Comparison of ENCODE assay signal across 16 cellular contexts in the genomic region with DNA sequence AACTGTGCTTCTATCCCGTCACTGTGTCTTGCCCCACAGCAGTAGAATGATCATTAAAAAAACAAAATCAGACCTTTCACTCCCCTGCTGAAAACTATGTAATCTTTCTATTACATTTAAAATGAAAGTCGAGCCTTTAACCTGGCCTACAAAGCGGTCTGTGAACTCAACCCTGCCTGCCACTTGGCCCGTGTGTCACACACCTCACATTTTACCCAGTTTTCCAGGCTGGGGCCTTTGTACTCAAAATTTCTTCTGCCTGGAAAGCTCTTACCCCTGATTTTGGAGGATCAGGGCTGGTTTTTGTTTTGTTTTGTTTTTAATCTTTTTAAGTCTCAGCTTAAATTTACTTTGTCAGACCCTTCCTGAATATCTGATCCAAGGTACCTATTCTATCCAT.
DNase-seq lines count a peak whose midpoint lies in the region; ATAC-seq, FAIRE-seq and TF ChIP-seq lines count a peak whose summit lies in the region.
"Had no signal": no experiment of that assay in that cellular context is flagged by ENCODE, and none has a peak within 500 bp of the region (broad histone marks: within the 10 kb centered on the region; RNA-seq: fewer than 3 reads in every experiment).

No MANE protein-coding gene starts in this region.

- intact Hi-C loops in HepG2 (cut with micrococcal nuclease; ENCODE audit: unreplicated experiment): no loop called here
- intact Hi-C loops in psoas muscle (cut with DNase I): loop anchor here in 1 of 2 donors (10.0 kb wide), 1 partner anchor 54 kb away; no protein-coding TSS in a partner anchor

- no peak for FAIRE-seq in HepG2 (lab: Jason Lieb, UNC)

- no peak for TF ChIP-seq EP300 in HepG2 (IDR thresholded peaks at IDR 0.05; ENCODE audit: low read depth in 2 of 2, low read length in 2 of 2)
- no peak for TF ChIP-seq EP300 in HepG2 (CRISPR knock-in tag; IDR thresholded peaks at IDR 0.05; ENCODE audit: borderline replicate concordance)
- no peak for TF ChIP-seq EP300 in SK-N-SH (IDR thresholded peaks at IDR 0.05; ENCODE audit: borderline replicate concordance in 1 of 2, low read depth in 1 of 2, low read length in 1 of 2)

- no peak for TF ChIP-seq POLR2A in HepG2 (IDR thresholded peaks at IDR 0.05; ENCODE audit: insufficient read depth in 1 of 2, low read depth in 2 of 2, low read length in 2 of 2)

- H3K9me3 ChIP-seq in liver (ENCODE audit: control insufficient read depth in 4 of 4, low read length in 3 of 4): no peaks in the 10 kb centered on the region
- H3K9me3 ChIP-seq in HepG2 (ENCODE audit: low read length): no peaks in the 10 kb centered on the region
- H3K9me3 ChIP-seq in psoas muscle: no peaks in the 10 kb centered on the region
- no peaks in the 10 kb centered on the region for H3K9me3 ChIP-seq in SK-N-SH
- H3K9me3 ChIP-seq: BLaER1 had no signal

- TF ChIP-seq RAD21 in liver (IDR thresholded peaks at IDR 0.05) (peak; percentile 14 to 18), HepG2 (CRISPR knock-in tag; IDR thresholded peaks at IDR 0.05) (no peak), SK-N-SH (IDR thresholded peaks at IDR 0.05; ENCODE audit: low read length) (no peak)

- H3K27ac ChIP-seq in liver (ENCODE audit: low read depth in 1 of 2, low read length in 2 of 2) (peak overlapping the region; percentile 59 to 60), HepG2 (ENCODE audit: extremely low read length, insufficient read depth, low read length) (no peak overlapping the region), coronary artery (peak overlapping the region; percentile 12 to 47), psoas muscle (peak overlapping the region; percentile 3), SK-N-SH (ENCODE audit: low read depth in 2 of 2, low read length in 1 of 2) (no peak overlapping the region)
- H3K27ac ChIP-seq: BLaER1 had no signal

- WGBS in liver: 43% methylated on average over 4 of the region's 4 CpGs
- 92% methylated on average over 4 of the region's 4 CpGs for WGBS in HepG2 (ENCODE audit: low lambda C conversion rate)
- 68 to 90% (median 76%) methylated on average over 4 of the region's 4 CpGs for WGBS in psoas muscle, 3 donors
- 97% methylated on average over 4 of the region's 4 CpGs for WGBS in SK-N-SH (ENCODE audit: low lambda C conversion rate)

- H3K4me3 ChIP-seq in liver (ENCODE audit: low read depth in 1 of 3, low read length in 3 of 3): no peak overlapping the region
- no peak overlapping the region for H3K4me3 ChIP-seq in HepG2 (replicated peaks in 1 of 3; ENCODE audit: insufficient read depth in 1 of 3, low read depth in 2 of 3, low read length in 3 of 3)
- no peak overlapping the region for H3K4me3 ChIP-seq in coronary artery
- H3K4me3 ChIP-seq in psoas muscle: no peak overlapping the region
- no peak overlapping the region for H3K4me3 ChIP-seq in SK-N-SH (ENCODE audit: low read depth in 2 of 2, low read length in 1 of 2)
- H3K4me3 ChIP-seq: BLaER1 had no signal

- H3K36me3 ChIP-seq in liver (ENCODE audit: control insufficient read depth in 4 of 4, insufficient read depth in 3 of 4, low read depth in 1 of 4, low read length in 3 of 4) (peaks cover 0 to 4% (median 0%) of the 10 kb centered on the region in 4 donors), HepG2 (replicated peaks in 1 of 2; ENCODE audit: control insufficient read depth in 1 of 2, insufficient read depth in 2 of 2, low read length in 2 of 2) (peaks cover 4 to 12% of the 10 kb centered on the region in 2 experiments), psoas muscle (ENCODE audit: insufficient read depth in 1 of 2, low read depth in 1 of 2) (no peaks in the 10 kb centered on the region), SK-N-SH (replicated peaks in 1 of 2; ENCODE audit: control insufficient read depth in 1 of 2, insufficient read depth in 2 of 2, low read length in 1 of 2) (peaks cover 16 to 50% of the 10 kb centered on the region in 2 experiments)

- DNase-seq in HepG2 (ENCODE audit: low spot score): no peak
- no peak for DNase-seq in coronary artery (ENCODE audit: low spot score)
- no peak for DNase-seq in psoas muscle
- DNase-seq in SK-N-SH: no peak
- no peak for DNase-seq in GF-D8 (lab: John Stamatoyannopoulos, UW)
- DNase-seq in cortex of kidney (lab: John Stamatoyannopoulos, UW): no peak
- DNase-seq: CD8-positive, alpha-beta memory T cell; DMS79 treated with DMSO at 0.1 percent for 48 hours; GOT3; NCI-H1048; NCI-H146; NCI-H2081; NCI-H510A had no signal

- H3K4me2 ChIP-seq in HepG2 (ENCODE audit: low read depth, low read length) (no peak overlapping the region), SK-N-SH (no peak overlapping the region)
- H3K4me2 ChIP-seq: BLaER1 had no signal

- H3K4me1 ChIP-seq in liver (ENCODE audit: control insufficient read depth in 4 of 4, insufficient read depth in 4 of 4, low read length in 3 of 4): peaks cover 6 to 32% (median 24%) of the 10 kb centered on the region in 4 donors
- no peaks in the 10 kb centered on the region for H3K4me1 ChIP-seq in HepG2 (ENCODE audit: insufficient read depth, low read length)
- H3K4me1 ChIP-seq in psoas muscle: peaks cover 31% of the 10 kb centered on the region
- peaks cover 5 to 8% of the 10 kb centered on the region in 2 experiments; a peak in 3 of 4 replicates for H3K4me1 ChIP-seq in SK-N-SH (ENCODE audit: control insufficient read depth in 1 of 2, insufficient read depth in 2 of 2, low read depth in 1 of 2, low read length in 1 of 2)
- H3K4me1 ChIP-seq: BLaER1 had no signal

- no peak for ATAC-seq in HepG2
- no peak for ATAC-seq in psoas muscle
- no peak for ATAC-seq in GM21390 (IDR thresholded peaks at IDR 0.05; ENCODE audit: unreplicated experiment)

- H3K27me3 ChIP-seq in liver (ENCODE audit: control insufficient read depth in 4 of 4, insufficient read depth in 4 of 4, low read length in 3 of 4) (no peaks in the 10 kb centered on the region), HepG2 (ENCODE audit: control insufficient read depth in 1 of 2, insufficient read depth in 2 of 2, low read length in 2 of 2) (no peaks in the 10 kb centered on the region), psoas muscle (ENCODE audit: insufficient read depth in 3 of 3, low read length in 2 of 3) (no peaks in the 10 kb centered on the region), SK-N-SH (ENCODE audit: insufficient read depth) (no peaks in the 10 kb centered on the region)
- H3K27me3 ChIP-seq: BLaER1 had no signal

- in situ Hi-C loops in HepG2 (cut with HindIII; ENCODE audit: extremely low pct_ligation_motif_present, low pct_unique_long_range_greater_than_20kb): no loop called here

- H3K79me2 ChIP-seq in HepG2 (ENCODE audit: insufficient read depth, low read length): no peaks in the 10 kb centered on the region
- peaks cover 75% of the 10 kb centered on the region for H3K79me2 ChIP-seq in SK-N-SH (ENCODE audit: insufficient read depth)

- H3K9me2 ChIP-seq in SK-N-SH: no peaks in the 10 kb centered on the region

- H4K20me1 ChIP-seq in HepG2 (ENCODE audit: insufficient read depth, low read length) (0 out of 2 replicates have a peak, but pooled peaks cover 8% of the 10 kb centered on the region), SK-N-SH (ENCODE audit: insufficient read depth) (peaks cover 3% of the 10 kb centered on the region; the same call in 1 of the 2 replicates)

- H2AFZ ChIP-seq in HepG2 (ENCODE audit: low read length) (no peak overlapping the region), SK-N-SH (ENCODE audit: low read depth) (no peak overlapping the region)

- CTCF ChIA-PET in HepG2 (lab: Yijun Ruan, JAX; ENCODE audit: low intra/inter-chr PET ratio, low total read pairs) (no interaction called here), SK-N-SH (lab: Yijun Ruan, JAX) (interaction anchor here (1.3 kb wide), 1 partner anchor 14 kb away, joined by 3 read pairs; no protein-coding TSS in a partner anchor)

- BruUV-seq in HepG2 (replicated peaks; lab: Mats Ljungman, UMichigan): no TSS peak

- TF ChIP-seq CTCF in liver (IDR thresholded peaks at IDR 0.05; ENCODE audit: low read depth, low read length, missing input control) (no peak), HepG2 (CRISPR knock-in tag; IDR thresholded peaks at IDR 0.05) (no peak), coronary artery (IDR thresholded peaks at IDR 0.05) (no peak), psoas muscle (IDR thresholded peaks at IDR 0.05) (no peak), SK-N-SH (IDR thresholded peaks at IDR 0.05) (no peak)

- POLR2A ChIA-PET in HepG2 (lab: Yijun Ruan, JAX): no interaction called here
- POLR2A ChIA-PET in SK-N-SH (lab: Yijun Ruan, JAX): no interaction called here

- peaks cover 7% of the 10 kb centered on the region for H3F3A ChIP-seq in SK-N-SH (replicated peaks; ENCODE audit: insufficient read depth)

- H3K9ac ChIP-seq in liver (ENCODE audit: low read depth in 1 of 2, low read length in 2 of 2) (peak overlapping the region in 1 of 2 donors; percentile 47), HepG2 (ENCODE audit: insufficient read depth, low read depth, low read length) (no peak overlapping the region), SK-N-SH (no peak overlapping the region)
- H3K9ac ChIP-seq: BLaER1 had no signal

TF ChIP-seq in liver, 16 proteins besides CTCF, POLR2A, EP300 and RAD21 (continues in another document):
- TF ChIP-seq HNF4G (IDR thresholded peaks at IDR 0.05) (no peak), FOXA1 (IDR thresholded peaks at IDR 0.05) (no peak), EGR1 (IDR thresholded peaks at IDR 0.05; ENCODE audit: low read depth in 2 of 2) (no peak), NR2F2 (IDR thresholded peaks at IDR 0.05) (no peak), YY1 (IDR thresholded peaks at IDR 0.05) (peak; percentile 46), JUND (IDR thresholded peaks at IDR 0.05) (peak in 1 of 2 donors; percentile 72)

TF ChIP-seq in HepG2, 621 proteins besides CTCF, POLR2A, EP300 and RAD21 (continues in another document):
- TF ChIP-seq MIER3 (CRISPR knock-in tag; IDR thresholded peaks at IDR 0.05; ENCODE audit: borderline replicate concordance): no peak

TF ChIP-seq in SK-N-SH, 30 proteins besides CTCF, POLR2A, EP300 and RAD21 (continues in another document):
- no peak for TF ChIP-seq TAF1 (IDR thresholded peaks at IDR 0.05; ENCODE audit: borderline replicate concordance, low read depth, low read length)
- TF ChIP-seq GATA2 (CRISPR knock-in tag; IDR thresholded peaks at IDR 0.05): no peak
- TF ChIP-seq NFIC (IDR thresholded peaks at IDR 0.05; ENCODE audit: borderline replicate concordance): no peak
- no peak for TF ChIP-seq SMC3 (IDR thresholded peaks at IDR 0.05; ENCODE audit: low read depth, low read length)
- TF ChIP-seq CHD2 (IDR thresholded peaks at IDR 0.05; ENCODE audit: low read length, partially characterized antibody): no peak
- TF ChIP-seq ELF1 (IDR thresholded peaks at IDR 0.05): no peak
- TF ChIP-seq RFX5 (IDR thresholded peaks at IDR 0.05; ENCODE audit: low read length): no peak
- TF ChIP-seq MXI1 (IDR thresholded peaks at IDR 0.05; ENCODE audit: low read depth, low read length): no peak
- no peak for TF ChIP-seq SIN3A (IDR thresholded peaks at IDR 0.05; ENCODE audit: borderline replicate concordance, low read depth, low read length)

Comparison
In these comparisons a context has a peak if more than half of its experiments do, and no peak if none do; other contexts are left out.
1. H3K27ac ChIP-seq: peak in liver (2 of 2), coronary artery (2 of 2) and psoas muscle (single experiment); none in HepG2 (single experiment) and SK-N-SH (0 of 2).